ENCODE assay signal across 9 cellular contexts in the genomic region with DNA sequence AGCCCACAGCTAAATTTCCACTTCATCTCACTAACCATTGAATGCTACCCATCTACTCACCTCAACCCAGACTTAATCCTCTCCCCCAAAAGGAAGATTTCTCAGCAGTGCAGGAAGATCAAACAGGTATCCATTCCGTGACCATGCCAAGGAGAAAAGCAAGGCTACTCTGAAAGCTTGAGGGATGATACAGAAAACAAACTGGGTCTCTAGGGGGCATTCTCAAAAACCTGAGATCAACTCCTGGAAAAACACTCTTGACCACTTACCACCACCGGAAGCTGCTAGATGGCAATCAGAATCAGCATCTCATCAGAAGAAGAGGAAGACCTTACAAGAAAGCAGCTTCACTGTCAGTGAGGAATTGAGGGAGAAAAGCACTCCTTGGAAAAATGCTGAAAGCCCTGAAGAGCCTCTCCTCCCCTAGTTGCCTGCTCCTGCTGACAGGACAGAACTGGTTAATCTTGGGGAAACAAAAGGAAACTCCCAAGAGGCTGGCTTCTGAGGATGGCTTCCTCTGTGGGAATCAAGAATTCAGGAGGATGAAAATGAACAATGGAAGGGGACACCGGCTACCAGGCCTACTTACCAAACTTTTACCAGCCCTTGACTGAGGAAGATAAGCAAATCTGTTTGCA. TPM values are rescaled to one million over a fixed set of nuclear protein-coding genes. Genes with fewer than 3 reads are reported as not detected.
DNase-seq lines count a peak whose midpoint lies in the region; ATAC-seq and TF ChIP-seq lines count a peak whose summit lies in the region.
"Had no signal": no experiment of that assay in that cellular context is flagged by ENCODE, and none has a peak within 500 bp of the region (broad histone marks: within the 10 kb centered on the region; RNA-seq: fewer than 3 reads in every experiment).

A gene with protein sequence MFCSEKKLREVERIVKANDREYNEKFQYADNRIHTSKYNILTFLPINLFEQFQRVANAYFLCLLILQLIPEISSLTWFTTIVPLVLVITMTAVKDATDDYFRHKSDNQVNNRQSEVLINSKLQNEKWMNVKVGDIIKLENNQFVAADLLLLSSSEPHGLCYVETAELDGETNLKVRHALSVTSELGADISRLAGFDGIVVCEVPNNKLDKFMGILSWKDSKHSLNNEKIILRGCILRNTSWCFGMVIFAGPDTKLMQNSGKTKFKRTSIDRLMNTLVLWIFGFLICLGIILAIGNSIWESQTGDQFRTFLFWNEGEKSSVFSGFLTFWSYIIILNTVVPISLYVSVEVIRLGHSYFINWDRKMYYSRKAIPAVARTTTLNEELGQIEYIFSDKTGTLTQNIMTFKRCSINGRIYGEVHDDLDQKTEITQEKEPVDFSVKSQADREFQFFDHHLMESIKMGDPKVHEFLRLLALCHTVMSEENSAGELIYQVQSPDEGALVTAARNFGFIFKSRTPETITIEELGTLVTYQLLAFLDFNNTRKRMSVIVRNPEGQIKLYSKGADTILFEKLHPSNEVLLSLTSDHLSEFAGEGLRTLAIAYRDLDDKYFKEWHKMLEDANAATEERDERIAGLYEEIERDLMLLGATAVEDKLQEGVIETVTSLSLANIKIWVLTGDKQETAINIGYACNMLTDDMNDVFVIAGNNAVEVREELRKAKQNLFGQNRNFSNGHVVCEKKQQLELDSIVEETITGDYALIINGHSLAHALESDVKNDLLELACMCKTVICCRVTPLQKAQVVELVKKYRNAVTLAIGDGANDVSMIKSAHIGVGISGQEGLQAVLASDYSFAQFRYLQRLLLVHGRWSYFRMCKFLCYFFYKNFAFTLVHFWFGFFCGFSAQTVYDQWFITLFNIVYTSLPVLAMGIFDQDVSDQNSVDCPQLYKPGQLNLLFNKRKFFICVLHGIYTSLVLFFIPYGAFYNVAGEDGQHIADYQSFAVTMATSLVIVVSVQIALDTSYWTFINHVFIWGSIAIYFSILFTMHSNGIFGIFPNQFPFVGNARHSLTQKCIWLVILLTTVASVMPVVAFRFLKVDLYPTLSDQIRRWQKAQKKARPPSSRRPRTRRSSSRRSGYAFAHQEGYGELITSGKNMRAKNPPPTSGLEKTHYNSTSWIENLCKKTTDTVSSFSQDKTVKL (minus strand): TSS at position 171 of the 638 bp plus-strand sequence. CDS start 12,267 bp downstream, outside the sequence.

- H3K4me2 ChIP-seq in OCI-LY3 (ENCODE audit: low read length) = no peak within 1 kb of the TSS

- H3K9ac ChIP-seq in OCI-LY3 (ENCODE audit: low read length) = no peak within 1 kb of the TSS

- H3K4me1 Mint-ChIP-seq in HFFc6 (ENCODE audit: low read depth) = peaks cover 21% of the 10 kb centered on the region
- peaks cover 44% of the 10 kb centered on the region for H3K4me1 Mint-ChIP-seq in dendritic cell treated with granulocyte-macrophage colony-stimulating factor and Interleukin-4, amounts not matched to agents 40 ng/mL and 50 ng/mL, for 4 days (ENCODE audit: low read depth)

- H3K27ac Mint-ChIP-seq in HFFc6 = peak within 1 kb of the TSS; percentile 34
- peak within 1 kb of the TSS; percentile 10 for H3K27ac Mint-ChIP-seq in dendritic cell treated with granulocyte-macrophage colony-stimulating factor and Interleukin-4, amounts not matched to agents 40 ng/mL and 50 ng/mL, for 4 days
- H3K27ac Mint-ChIP-seq: memory B cell had no signal

- H3K4me3 Mint-ChIP-seq in HFFc6 = 0 out of 2 replicates have a peak within 1 kb of the TSS, but pooled peaks have one; percentile 2
- H3K4me3 Mint-ChIP-seq in dendritic cell treated with granulocyte-macrophage colony-stimulating factor and Interleukin-4, amounts not matched to agents 40 ng/mL and 50 ng/mL, for 4 days = no peak within 1 kb of the TSS
- H3K4me3 Mint-ChIP-seq: memory B cell had no signal

- H3K79me2 ChIP-seq in OCI-LY3 (ENCODE audit: low read length) = no peaks in the 10 kb centered on the region

- DNase-seq in HFFc6 = no peak
- no peak for DNase-seq in sciatic nerve (ENCODE audit: low spot score)
- no peak for DNase-seq in NCI-H345 treated with DMSO at 0.1 percent for 48 hours (lab: John Stamatoyannopoulos, UW; ENCODE audit: unreplicated experiment)
- DNase-seq: cortex of kidney had no signal

- H3K36me3 Mint-ChIP-seq in HFFc6 (ENCODE audit: low read depth) = peaks cover 11% of the 10 kb centered on the region
- H3K36me3 Mint-ChIP-seq in dendritic cell treated with granulocyte-macrophage colony-stimulating factor and Interleukin-4, amounts not matched to agents 40 ng/mL and 50 ng/mL, for 4 days (ENCODE audit: low read depth) = peaks cover 12% of the 10 kb centered on the region
- H3K36me3 Mint-ChIP-seq: memory B cell had no signal

- no peak for ATAC-seq in sciatic nerve
- ATAC-seq in activated CD4-positive, CD25-positive, alpha-beta regulatory T cell treated with anti-CD3 and anti-CD28 coated beads, Interleukin-2, amount 50 U/mL, for 24 hours = no peak
- ATAC-seq in HG02610 (IDR thresholded peaks at IDR 0.05; ENCODE audit: unreplicated experiment) = no peak

- no peaks in the 10 kb centered on the region for H4K20me1 ChIP-seq in OCI-LY3 (ENCODE audit: insufficient read depth, low read length)

- no peak within 1 kb of the TSS for H3K4me3 ChIP-seq in OCI-LY3 (ENCODE audit: low read length)

- H3K9me3 Mint-ChIP-seq in HFFc6 = peaks cover 10% of the 10 kb centered on the region
- H3K9me3 Mint-ChIP-seq in dendritic cell treated with granulocyte-macrophage colony-stimulating factor and Interleukin-4, amounts not matched to agents 40 ng/mL and 50 ng/mL, for 4 days = peaks cover 12% of the 10 kb centered on the region

- no peaks in the 10 kb centered on the region for H3K27me3 ChIP-seq in OCI-LY3 (ENCODE audit: low read depth, low read length)

- H3K9me3 ChIP-seq in OCI-LY3 (ENCODE audit: insufficient read depth, low read length) = peaks cover 3% of the 10 kb centered on the region; the same call in 1 of the 2 replicates

- H3K36me3 ChIP-seq in OCI-LY3 (replicated peaks; ENCODE audit: low read depth, low read length) = no peaks in the 10 kb centered on the region

- TF ChIP-seq CTCF in HFFc6 (IDR thresholded peaks at IDR 0.05) (no peak), OCI-LY3 (IDR thresholded peaks at IDR 0.05; ENCODE audit: low read depth, low read length) (no peak)

- no peaks in the 10 kb centered on the region; the same call in 1 of the 2 replicates for H3K27me3 Mint-ChIP-seq in HFFc6 (ENCODE audit: insufficient read depth)
- no peaks in the 10 kb centered on the region for H3K27me3 Mint-ChIP-seq in dendritic cell treated with granulocyte-macrophage colony-stimulating factor and Interleukin-4, amounts not matched to agents 40 ng/mL and 50 ng/mL, for 4 days

- H2AFZ ChIP-seq in OCI-LY3 (ENCODE audit: low read depth, low read length) = 0 out of 2 replicates have a peak within 1 kb of the TSS, but pooled peaks have one; percentile 7

- intact Hi-C loops in dendritic cell treated with granulocyte-macrophage colony-stimulating factor and Interleukin-4, amounts not matched to agents 40 ng/mL and 50 ng/mL, for 4 days (cut with micrococcal nuclease) = loop anchor here (5.0 kb wide), 1 partner anchor 67 kb away; no protein-coding TSS in a partner anchor
- intact Hi-C loops in sciatic nerve (cut with DNase I) = no loop called here

- no peak within 1 kb of the TSS for H3K27ac ChIP-seq in OCI-LY3 (ENCODE audit: low read length)

- H3K4me1 ChIP-seq in OCI-LY3 (ENCODE audit: low read length) = peaks cover 8% of the 10 kb centered on the region

RNA-seq across cellular contexts. Expression of the gene that starts here (rescaled TPM):
- 1 to 10 TPM in 2 of 6 experiments, under 1 TPM in 4; 0.31 to 1.6 (median 0.91) TPM for total RNA-seq in HFFc6 (2021; fragmentation: NEBNext Ultra II Directional; extraction: Animal tissue kit (Norgen Biotek cat#: 25700))
- 16.5 TPM for total RNA-seq in sciatic nerve
